In genomic region chr21:41251961-41252642, GRCh38 we compare ENCODE assay signal across 24 cellular contexts.
DNase-seq lines count a peak whose midpoint lies in the region; ATAC-seq and TF ChIP-seq lines count a peak whose summit lies in the region.
"Had no signal": no experiment of that assay in that cellular context is flagged by ENCODE, and none has a peak within 500 bp of the region (broad histone marks: within the 10 kb centered on the region; RNA-seq: fewer than 3 reads in every experiment).

No MANE protein-coding gene starts in this region.

- H3K36me3 Mint-ChIP-seq in activated CD4-positive, alpha-beta T cell treated with anti-CD3 and anti-CD28 coated beads, Interleukin-2, amount 10 ng/mL, durations not matched to agents 24 days and 14 days (ENCODE audit: low read depth): no peaks in the 10 kb centered on the region

- H3K4me3 ChIP-seq in HAP-1: no peak overlapping the region
- H3K4me3 ChIP-seq: psoas muscle, vagina had no signal

- H3K9me3 ChIP-seq in HAP-1: no peaks in the 10 kb centered on the region; the same call in 1 of the 2 replicates
- H3K9me3 ChIP-seq: vagina had no signal

- no peaks in the 10 kb centered on the region for H3K4me1 Mint-ChIP-seq in activated CD4-positive, alpha-beta T cell treated with anti-CD3 and anti-CD28 coated beads, Interleukin-2, amount 10 ng/mL, durations not matched to agents 24 days and 14 days
- H3K4me1 Mint-ChIP-seq: CD4-positive, CD25-positive, alpha-beta regulatory T cell had no signal

- intact Hi-C loops in activated CD4-positive, alpha-beta T cell treated with anti-CD3 and anti-CD28 coated beads, Interleukin-2, amount 10 ng/mL, durations not matched to agents 24 days and 14 days (cut with micrococcal nuclease): no loop called here

- peak; percentile 89 for DNase-seq in COLO829 (ENCODE audit: low spot score)
- peak; percentile 94 for DNase-seq in SK-MEL-5 (ENCODE audit: low read depth, low spot score)
- peak; percentile 31 for DNase-seq in dedifferentiated amniotic fluid mesenchymal stem cell (ENCODE audit: extremely low spot score)
- DNase-seq in omental fat pad (ENCODE audit: low spot score): no peak
- DNase-seq in HAP-1 (ENCODE audit: low spot score in 2 of 2): no peak
- DNase-seq in activated CD4-positive, alpha-beta T cell treated with anti-CD3 and anti-CD28 coated beads, Interleukin-2, amount 10 ng/mL, durations not matched to agents 24 days and 14 days: no peak
- DNase-seq: activated CD4-positive, alpha-beta T cell treated with anti-CD3 and anti-CD28 coated beads, Interleukin-2, amount 50 U/mL, for 4 hours; activated naive CD4-positive, alpha-beta T cell treated with Interleukin-2 at 50 U/mL for 16 hours; aorta; CD4-positive, CD25-positive, alpha-beta regulatory T cell; dermis blood vessel endothelial cell; KG1; left colon; NCI-H1092; NCI-H2081; NCI-H510A treated with DMSO at 0.1 percent for 48 hours; psoas muscle; small intestine; stimulated activated CD8-positive, alpha-beta memory T cell treated with anti-CD3 and anti-CD28 coated beads, Interleukin-4, amount 100 ng/mL, for 48 hours; substantia nigra had no signal

- H3K4me3 Mint-ChIP-seq in activated CD4-positive, alpha-beta T cell treated with anti-CD3 and anti-CD28 coated beads, Interleukin-2, amount 10 ng/mL, durations not matched to agents 24 days and 14 days: no peak overlapping the region
- H3K4me3 Mint-ChIP-seq: CD4-positive, CD25-positive, alpha-beta regulatory T cell; natural killer cell treated with Interleukin-12 subunit alpha and Interleukin-12 subunit beta and Interleukin-15 and Interleukin-18, amount 100 ng/mL, for 72 hours had no signal

- no peaks in the 10 kb centered on the region for H3K27me3 ChIP-seq in HAP-1 (ENCODE audit: low read depth)
- H3K27me3 ChIP-seq: vagina had no signal

- in situ Hi-C loops in SK-MEL-5 (cut with HindIII; ENCODE audit: low pct_unique_long_range_greater_than_20kb, low sequenced_read_pairs): no loop called here
- in situ Hi-C loops in HAP-1 (cut with MboI; ENCODE audit: low sequenced_read_pairs): no loop called here

- no peaks in the 10 kb centered on the region for H3K4me1 ChIP-seq in HAP-1
- H3K4me1 ChIP-seq: psoas muscle, vagina had no signal

- no peaks in the 10 kb centered on the region for H3K27me3 Mint-ChIP-seq in activated CD4-positive, alpha-beta T cell treated with anti-CD3 and anti-CD28 coated beads, Interleukin-2, amount 10 ng/mL, durations not matched to agents 24 days and 14 days

- peaks cover 17% of the 10 kb centered on the region for H3K9me3 Mint-ChIP-seq in activated CD4-positive, alpha-beta T cell treated with anti-CD3 and anti-CD28 coated beads, Interleukin-2, amount 10 ng/mL, durations not matched to agents 24 days and 14 days

- H3K27ac Mint-ChIP-seq in activated CD4-positive, alpha-beta T cell treated with anti-CD3 and anti-CD28 coated beads, Interleukin-2, amount 10 ng/mL, durations not matched to agents 24 days and 14 days: no peak overlapping the region
- H3K27ac Mint-ChIP-seq: natural killer cell treated with Interleukin-12 subunit alpha and Interleukin-12 subunit beta and Interleukin-15 and Interleukin-18, amount 100 ng/mL, for 72 hours had no signal

- peak; percentile 46 for ATAC-seq in omental fat pad (ENCODE audit: low FRiP score)
- ATAC-seq in GM21528 (IDR thresholded peaks at IDR 0.05; ENCODE audit: low FRiP score, unreplicated experiment): no peak
- no peak for ATAC-seq in GM19397 (IDR thresholded peaks at IDR 0.05; ENCODE audit: unreplicated experiment)
- ATAC-seq: left colon; natural killer cell treated with Interleukin-12 subunit alpha and Interleukin-12 subunit beta and Interleukin-15 and Interleukin-18, amount 100 ng/mL, for 72 hours; psoas muscle had no signal

- no peak for TF ChIP-seq CTCF in omental fat pad (IDR thresholded peaks at IDR 0.05)

- no peaks in the 10 kb centered on the region for H3K36me3 ChIP-seq in HAP-1 (replicated peaks)

Comparison
In these comparisons a context has a peak if more than half of its experiments do, and no peak if none do; other contexts are left out.
1. DNase-seq: peak in COLO829 (single experiment), SK-MEL-5 (single experiment) and dedifferentiated amniotic fluid mesenchymal stem cell (single experiment); none in omental fat pad (single experiment), HAP-1 (0 of 2) and activated CD4-positive, alpha-beta T cell treated with anti-CD3 and anti-CD28 coated beads, Interleukin-2, amount 10 ng/mL, durations not matched to agents 24 days and 14 days (single experiment).